Comparison of ENCODE assay signal across 26 cellular contexts in genomic region chr2:219054956-219055903, GRCh38. TPM values are rescaled to one million over a fixed set of nuclear protein-coding genes. Genes with fewer than 3 reads are reported as not detected.
"Had no signal": no experiment of that assay in that cellular context is flagged by ENCODE, and none has a peak within 500 bp of the region (broad histone marks: within the 10 kb centered on the region; RNA-seq: fewer than 3 reads in every experiment).

No MANE protein-coding gene starts in this region.

- FAIRE-seq: HTR-8/SVneo, RCC 7860 had no signal

- H3K27ac ChIP-seq: HL-60, SJSA1, SK-N-MC had no signal

- H3K4me3 ChIP-seq: SJSA1, SK-N-MC had no signal

- DNase-seq: KBM-7, MV-4-11, NCI-H1048, NCI-H1105, NCI-H1417 treated with DMSO at 0.1 percent for 48 hours, NCI-H146, NCI-H187, NCI-H2029, NCI-H2081 treated with DMSO at 0.1 percent for 48 hours, NCI-H2171, NCI-H226, NCI-H446, NCI-H510A, NCI-H524 treated with DMSO at 0.1 percent for 48 hours, NCI-H69, NCI-H774, Right ventricle myocardium superior, RPMI8226, SIG-M5 had no signal

- H3K36me3 ChIP-seq: SJSA1 had no signal

- H3K9me3 ChIP-seq: SJSA1 had no signal

RNA-seq across cellular contexts. Expression of gene IHH, which starts 5.5 kb away (rescaled TPM):
- total RNA-seq: LHCN-M2, MCF 10A, Right ventricle myocardium superior had no signal

RNA-seq across cellular contexts. Expression of gene CFAP65, which starts 13.9 kb away (rescaled TPM):
- total RNA-seq: LHCN-M2, MCF 10A, Right ventricle myocardium superior, SJSA1 had no signal
